20 cellular contexts compared by ENCODE assay signal in genomic region chr1:34810781-34811180, GRCh38. TPM values are rescaled to one million over a fixed set of nuclear protein-coding genes. Genes with fewer than 3 reads are reported as not detected.
"Had no signal": no experiment of that assay in that cellular context is flagged by ENCODE, and none has a peak within 500 bp of the region (broad histone marks: within the 10 kb centered on the region; RNA-seq: fewer than 3 reads in every experiment).

No MANE protein-coding gene starts in this region.

RNA-seq across cellular contexts. Expression of gene GJA4, which starts 18.0 kb away (rescaled TPM):
- total RNA-seq: activated naive CD8-positive, alpha-beta T cell treated with anti-CD3 and anti-CD28 coated beads for 36 hours; activated naive CD8-positive, alpha-beta T cell treated with anti-CD3 and anti-CD28 coated beads, Interleukin-2, amount 10 ng/mL, durations not matched to agents 7 days and 5 days; activated T-helper 1 cell treated with anti-CD3 and anti-CD28 coated beads, Interleukin-12 subunit alpha, Interleukin-12 subunit beta, Interleukin-2, Interleukin-4 antibody, amounts not matched to agents 30 ng/mL and 10 ng/mL and 1 ng/mL, durations not matched to agents 14 hours and 24 hours and 36 hours; activated T-helper 17 cell treated with anti-CD3 and anti-CD28 coated beads, Interleukin-2, amount 50 U/mL, for 72 hours; activated T-helper 2 cell treated with anti-CD3 and anti-CD28 coated beads, Interferon-gamma antibody, Interleukin-2, Interleukin-4, amounts not matched to agents 10 μg/mL and 5 μg/mL and 100 μg/mL, durations not matched to agents 14 hours and 24 hours and 36 hours; astrocyte; bronchial epithelial cell had no signal
- polyA plus RNA-seq: cardiac muscle cell had no signal

RNA-seq across cellular contexts. Expression of gene GJB3, which starts 29.8 kb away (rescaled TPM):
- total RNA-seq: activated naive CD4-positive, alpha-beta T cell treated with anti-CD3 and anti-CD28 coated beads for 36 hours; activated naive CD4-positive, alpha-beta T cell treated with anti-CD3 and anti-CD28 coated beads, Interleukin-2, amount 50 U/mL, for 72 hours; activated naive CD8-positive, alpha-beta T cell treated with anti-CD3 and anti-CD28 coated beads for 36 hours; activated naive CD8-positive, alpha-beta T cell treated with anti-CD3 and anti-CD28 coated beads, Interleukin-2, amount 10 ng/mL, durations not matched to agents 7 days and 5 days; activated T-cell treated with anti-CD3 and anti-CD28 coated beads, Interleukin-2, amount 50 U/mL, for 4 hours; activated T-cell treated with anti-CD3 and anti-CD28 coated beads, Interleukin-2, amount 50 U/mL, for 72 hours; activated T-helper 1 cell treated with anti-CD3 and anti-CD28 coated beads, Interleukin-12 subunit alpha, Interleukin-12 subunit beta, Interleukin-2, Interleukin-4 antibody, amounts not matched to agents 30 ng/mL and 10 ng/mL and 1 ng/mL, durations not matched to agents 14 hours and 24 hours and 36 hours; activated T-helper 17 cell treated with anti-CD3 and anti-CD28 coated beads, Interleukin-2, amount 50 U/mL, for 72 hours; activated T-helper 2 cell treated with anti-CD3 and anti-CD28 coated beads, Interferon-gamma antibody, Interleukin-2, Interleukin-4, amounts not matched to agents 10 μg/mL and 5 μg/mL and 100 μg/mL, durations not matched to agents 14 hours and 24 hours and 36 hours; ascending aorta; cardiac muscle cell; cardiac septum; cerebellum; chondrocyte had no signal
- polyA plus RNA-seq: cardiac muscle cell had no signal

RNA-seq across cellular contexts. Expression of gene GJB4, which starts 51.2 kb away (rescaled TPM):
- total RNA-seq: activated naive CD4-positive, alpha-beta T cell treated with anti-CD3 and anti-CD28 coated beads for 36 hours; activated naive CD4-positive, alpha-beta T cell treated with anti-CD3 and anti-CD28 coated beads, Interleukin-2, amount 50 U/mL, for 72 hours; activated naive CD8-positive, alpha-beta T cell treated with anti-CD3 and anti-CD28 coated beads for 36 hours; activated naive CD8-positive, alpha-beta T cell treated with anti-CD3 and anti-CD28 coated beads, Interleukin-2, amount 10 ng/mL, durations not matched to agents 7 days and 5 days; activated T-cell treated with anti-CD3 and anti-CD28 coated beads, Interleukin-2, amount 50 U/mL, for 4 hours; activated T-cell treated with anti-CD3 and anti-CD28 coated beads, Interleukin-2, amount 50 U/mL, for 72 hours; activated T-helper 1 cell treated with anti-CD3 and anti-CD28 coated beads, Interleukin-12 subunit alpha, Interleukin-12 subunit beta, Interleukin-2, Interleukin-4 antibody, amounts not matched to agents 30 ng/mL and 10 ng/mL and 1 ng/mL, durations not matched to agents 14 hours and 24 hours and 36 hours; activated T-helper 17 cell treated with anti-CD3 and anti-CD28 coated beads, Interleukin-2, amount 50 U/mL, for 72 hours; activated T-helper 2 cell treated with anti-CD3 and anti-CD28 coated beads, Interferon-gamma antibody, Interleukin-2, Interleukin-4, amounts not matched to agents 10 μg/mL and 5 μg/mL and 100 μg/mL, durations not matched to agents 14 hours and 24 hours and 36 hours; adrenal gland; aorta; ascending aorta; astrocyte; body of pancreas; cardiac muscle cell; cardiac septum; cerebellum; chondrocyte had no signal
- polyA plus RNA-seq: adipose tissue, adrenal gland, aorta, cardiac muscle cell had no signal

RNA-seq across cellular contexts. Expression of gene GJB5, which starts 55.9 kb away (rescaled TPM):
- total RNA-seq: activated naive CD4-positive, alpha-beta T cell treated with anti-CD3 and anti-CD28 coated beads for 36 hours; activated naive CD4-positive, alpha-beta T cell treated with anti-CD3 and anti-CD28 coated beads, Interleukin-2, amount 50 U/mL, for 72 hours; activated naive CD8-positive, alpha-beta T cell treated with anti-CD3 and anti-CD28 coated beads for 36 hours; activated naive CD8-positive, alpha-beta T cell treated with anti-CD3 and anti-CD28 coated beads, Interleukin-2, amount 10 ng/mL, durations not matched to agents 7 days and 5 days; activated T-cell treated with anti-CD3 and anti-CD28 coated beads, Interleukin-2, amount 50 U/mL, for 4 hours; activated T-cell treated with anti-CD3 and anti-CD28 coated beads, Interleukin-2, amount 50 U/mL, for 72 hours; activated T-helper 1 cell treated with anti-CD3 and anti-CD28 coated beads, Interleukin-12 subunit alpha, Interleukin-12 subunit beta, Interleukin-2, Interleukin-4 antibody, amounts not matched to agents 30 ng/mL and 10 ng/mL and 1 ng/mL, durations not matched to agents 14 hours and 24 hours and 36 hours; activated T-helper 17 cell treated with anti-CD3 and anti-CD28 coated beads, Interleukin-2, amount 50 U/mL, for 72 hours; activated T-helper 2 cell treated with anti-CD3 and anti-CD28 coated beads, Interferon-gamma antibody, Interleukin-2, Interleukin-4, amounts not matched to agents 10 μg/mL and 5 μg/mL and 100 μg/mL, durations not matched to agents 14 hours and 24 hours and 36 hours; adrenal gland; aorta; ascending aorta; astrocyte; body of pancreas; cardiac muscle cell; cardiac septum; cerebellum; chondrocyte had no signal
- polyA plus RNA-seq: adrenal gland, aorta, cardiac muscle cell had no signal
